In the genomic region with DNA sequence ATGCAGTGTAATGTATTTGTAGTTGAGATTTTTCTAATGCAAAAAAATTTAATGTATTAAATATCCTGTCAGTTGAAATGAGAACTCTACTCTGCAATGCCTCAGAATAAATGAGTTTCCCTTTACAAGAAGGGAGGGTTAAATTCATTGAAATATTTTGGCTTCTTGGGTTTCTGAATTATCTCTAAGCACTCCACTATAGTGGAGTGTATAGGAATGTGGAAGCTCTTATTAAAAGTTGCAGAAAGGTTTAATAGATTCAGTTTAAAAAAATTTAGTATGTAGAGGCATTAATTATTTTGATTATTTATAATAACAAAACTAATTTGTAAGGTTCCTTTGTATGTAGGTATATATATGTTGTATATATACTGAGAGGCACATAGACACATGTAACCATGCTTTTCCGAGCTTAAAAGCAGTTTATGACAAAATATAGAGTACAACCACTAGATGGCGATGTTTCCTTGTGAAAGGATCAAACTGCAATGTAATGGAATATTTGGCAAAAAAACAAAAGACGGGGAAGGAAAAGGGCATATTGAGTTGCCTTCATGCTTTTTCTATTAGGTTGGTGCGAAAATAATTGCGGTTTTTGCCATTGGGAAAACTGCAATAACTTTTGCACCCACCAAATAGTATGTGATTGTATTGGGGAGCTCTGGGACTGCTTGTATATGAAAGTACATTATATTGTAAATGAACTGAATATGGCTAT, we compare ENCODE assay signal across 1 cellular context.
TF ChIP-seq lines count a peak whose summit lies in the region.

No MANE protein-coding gene starts in this region.

TF ChIP-seq in HepG2, 621 proteins besides CTCF, POLR2A, EP300 and RAD21 (continued from another document):
- TF ChIP-seq ZNF816 (CRISPR knock-in tag; IDR thresholded peaks at IDR 0.05; ENCODE audit: borderline replicate concordance) (no peak), NFE2 (CRISPR knock-in tag; IDR thresholded peaks at IDR 0.05) (no peak), RFX5 (IDR thresholded peaks at IDR 0.05; ENCODE audit: low read depth, low read length) (no peak), ZNF446 (CRISPR knock-in tag; IDR thresholded peaks at IDR 0.05) (no peak), ZNF746 (CRISPR knock-in tag; IDR thresholded peaks at IDR 0.05) (no peak), ZBTB7B (CRISPR knock-in tag; IDR thresholded peaks at IDR 0.05) (no peak), ZFP62 (CRISPR knock-in tag; IDR thresholded peaks at IDR 0.05) (no peak), ZNF747 (CRISPR knock-in tag; IDR thresholded peaks at IDR 0.05; ENCODE audit: borderline replicate concordance) (no peak), KLF6 (CRISPR knock-in tag; IDR thresholded peaks at IDR 0.05) (no peak), MAFK (conservative IDR thresholded peaks at IDR 0.05 in 1 of 2, IDR thresholded peaks at IDR 0.05 in 1 of 2; ENCODE audit: low read length in 2 of 2) (peak in 1 of 2 experiments; percentile 30; a peak in 2 of 4 replicates), TBX3 (IDR thresholded peaks at IDR 0.05; ENCODE audit: borderline replicate concordance) (no peak), ZBTB2 (CRISPR knock-in tag; IDR thresholded peaks at IDR 0.05; ENCODE audit: low read depth) (no peak), ZNF441 (CRISPR knock-in tag; IDR thresholded peaks at IDR 0.05; ENCODE audit: borderline replicate concordance) (no peak), ARID5B (CRISPR knock-in tag; IDR thresholded peaks at IDR 0.05) (no peak), KLF16 (CRISPR knock-in tag; IDR thresholded peaks at IDR 0.05) (no peak), PCBP2 (optimal IDR thresholded peaks at IDR 0.05; ENCODE audit: low read depth, low read length, poor library complexity, severe bottlenecking) (no peak), STAG1 (CRISPR knock-in tag; IDR thresholded peaks at IDR 0.05) (peak; percentile 73), ZMYM2 (CRISPR knock-in tag; IDR thresholded peaks at IDR 0.05) (no peak), MAFF (IDR thresholded peaks at IDR 0.05; ENCODE audit: low read depth, low read length) (0 out of 2 replicates have a peak, but pooled peaks have one; percentile 3), TGIF2 (CRISPR knock-in tag; IDR thresholded peaks at IDR 0.05) (no peak), TFDP2 (CRISPR knock-in tag; IDR thresholded peaks at IDR 0.05) (no peak), HNRNPUL1 (IDR thresholded peaks at IDR 0.05; ENCODE audit: low read depth, low read length) (no peak), ARHGAP35 (CRISPR knock-in tag; IDR thresholded peaks at IDR 0.05; ENCODE audit: borderline replicate concordance) (no peak), FOXP1 (IDR thresholded peaks at IDR 0.05) (no peak), FOXP1 (CRISPR knock-in tag; IDR thresholded peaks at IDR 0.05) (no peak), FOXA3 (CRISPR knock-in tag; IDR thresholded peaks at IDR 0.05) (no peak), PAWR (CRISPR knock-in tag; IDR thresholded peaks at IDR 0.05; ENCODE audit: borderline replicate concordance) (no peak), MTA1 (CRISPR knock-in tag; IDR thresholded peaks at IDR 0.05; ENCODE audit: borderline replicate concordance) (no peak)
- TF ChIP-seq, protein P1, sequence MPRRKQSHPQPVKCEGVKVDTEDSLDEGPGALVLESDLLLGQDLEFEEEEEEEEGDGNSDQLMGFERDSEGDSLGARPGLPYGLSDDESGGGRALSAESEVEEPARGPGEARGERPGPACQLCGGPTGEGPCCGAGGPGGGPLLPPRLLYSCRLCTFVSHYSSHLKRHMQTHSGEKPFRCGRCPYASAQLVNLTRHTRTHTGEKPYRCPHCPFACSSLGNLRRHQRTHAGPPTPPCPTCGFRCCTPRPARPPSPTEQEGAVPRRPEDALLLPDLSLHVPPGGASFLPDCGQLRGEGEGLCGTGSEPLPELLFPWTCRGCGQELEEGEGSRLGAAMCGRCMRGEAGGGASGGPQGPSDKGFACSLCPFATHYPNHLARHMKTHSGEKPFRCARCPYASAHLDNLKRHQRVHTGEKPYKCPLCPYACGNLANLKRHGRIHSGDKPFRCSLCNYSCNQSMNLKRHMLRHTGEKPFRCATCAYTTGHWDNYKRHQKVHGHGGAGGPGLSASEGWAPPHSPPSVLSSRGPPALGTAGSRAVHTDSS (CRISPR knock-in tag; conservative IDR thresholded peaks at IDR 0.05): no peak
- TF ChIP-seq, protein P2, sequence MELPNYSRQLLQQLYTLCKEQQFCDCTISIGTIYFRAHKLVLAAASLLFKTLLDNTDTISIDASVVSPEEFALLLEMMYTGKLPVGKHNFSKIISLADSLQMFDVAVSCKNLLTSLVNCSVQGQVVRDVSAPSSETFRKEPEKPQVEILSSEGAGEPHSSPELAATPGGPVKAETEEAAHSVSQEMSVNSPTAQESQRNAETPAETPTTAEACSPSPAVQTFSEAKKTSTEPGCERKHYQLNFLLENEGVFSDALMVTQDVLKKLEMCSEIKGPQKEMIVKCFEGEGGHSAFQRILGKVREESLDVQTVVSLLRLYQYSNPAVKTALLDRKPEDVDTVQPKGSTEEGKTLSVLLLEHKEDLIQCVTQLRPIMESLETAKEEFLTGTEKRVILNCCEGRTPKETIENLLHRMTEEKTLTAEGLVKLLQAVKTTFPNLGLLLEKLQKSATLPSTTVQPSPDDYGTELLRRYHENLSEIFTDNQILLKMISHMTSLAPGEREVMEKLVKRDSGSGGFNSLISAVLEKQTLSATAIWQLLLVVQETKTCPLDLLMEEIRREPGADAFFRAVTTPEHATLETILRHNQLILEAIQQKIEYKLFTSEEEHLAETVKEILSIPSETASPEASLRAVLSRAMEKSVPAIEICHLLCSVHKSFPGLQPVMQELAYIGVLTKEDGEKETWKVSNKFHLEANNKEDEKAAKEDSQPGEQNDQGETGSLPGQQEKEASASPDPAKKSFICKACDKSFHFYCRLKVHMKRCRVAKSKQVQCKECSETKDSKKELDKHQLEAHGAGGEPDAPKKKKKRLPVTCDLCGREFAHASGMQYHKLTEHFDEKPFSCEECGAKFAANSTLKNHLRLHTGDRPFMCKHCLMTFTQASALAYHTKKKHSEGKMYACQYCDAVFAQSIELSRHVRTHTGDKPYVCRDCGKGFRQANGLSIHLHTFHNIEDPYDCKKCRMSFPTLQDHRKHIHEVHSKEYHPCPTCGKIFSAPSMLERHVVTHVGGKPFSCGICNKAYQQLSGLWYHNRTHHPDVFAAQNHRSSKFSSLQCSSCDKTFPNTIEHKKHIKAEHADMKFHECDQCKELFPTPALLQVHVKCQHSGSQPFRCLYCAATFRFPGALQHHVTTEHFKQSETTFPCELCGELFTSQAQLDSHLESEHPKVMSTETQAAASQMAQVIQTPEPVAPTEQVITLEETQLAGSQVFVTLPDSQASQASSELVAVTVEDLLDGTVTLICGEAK (IDR thresholded peaks at IDR 0.05): peak; percentile 82
- TF ChIP-seq, protein P2 (CRISPR knock-in tag; IDR thresholded peaks at IDR 0.05): no peak
- TF ChIP-seq, protein P3, sequence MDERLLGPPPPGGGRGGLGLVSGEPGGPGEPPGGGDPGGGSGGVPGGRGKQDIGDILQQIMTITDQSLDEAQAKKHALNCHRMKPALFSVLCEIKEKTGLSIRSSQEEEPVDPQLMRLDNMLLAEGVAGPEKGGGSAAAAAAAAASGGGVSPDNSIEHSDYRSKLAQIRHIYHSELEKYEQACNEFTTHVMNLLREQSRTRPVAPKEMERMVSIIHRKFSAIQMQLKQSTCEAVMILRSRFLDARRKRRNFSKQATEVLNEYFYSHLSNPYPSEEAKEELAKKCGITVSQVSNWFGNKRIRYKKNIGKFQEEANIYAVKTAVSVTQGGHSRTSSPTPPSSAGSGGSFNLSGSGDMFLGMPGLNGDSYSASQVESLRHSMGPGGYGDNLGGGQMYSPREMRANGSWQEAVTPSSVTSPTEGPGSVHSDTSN (CRISPR knock-in tag; IDR thresholded peaks at IDR 0.05): no peak
TF ChIP-seq in HepG2: peak in this region for 5.
